Comparison of ENCODE assay signal across 1 cellular context in genomic region chr16:58497468-58497867, GRCh38.
TF ChIP-seq lines count a peak whose summit lies in the region.

No MANE protein-coding gene starts in this region.

TF ChIP-seq in H1, 55 proteins besides CTCF, POLR2A, EP300 and RAD21:
- TF ChIP-seq KDM4A (IDR thresholded peaks at IDR 0.05; ENCODE audit: low read depth, low read length, severe bottlenecking) (no peak), SIN3A (conservative IDR thresholded peaks at IDR 0.05 in 1 of 2, IDR thresholded peaks at IDR 0.05 in 1 of 2; ENCODE audit: low read depth in 1 of 2, low read length in 2 of 2) (no peak), KDM1A (IDR thresholded peaks at IDR 0.05; ENCODE audit: borderline replicate concordance, low read length) (peak; percentile 91)
